Comparison of ENCODE assay signal across 27 cellular contexts in the genomic region with DNA sequence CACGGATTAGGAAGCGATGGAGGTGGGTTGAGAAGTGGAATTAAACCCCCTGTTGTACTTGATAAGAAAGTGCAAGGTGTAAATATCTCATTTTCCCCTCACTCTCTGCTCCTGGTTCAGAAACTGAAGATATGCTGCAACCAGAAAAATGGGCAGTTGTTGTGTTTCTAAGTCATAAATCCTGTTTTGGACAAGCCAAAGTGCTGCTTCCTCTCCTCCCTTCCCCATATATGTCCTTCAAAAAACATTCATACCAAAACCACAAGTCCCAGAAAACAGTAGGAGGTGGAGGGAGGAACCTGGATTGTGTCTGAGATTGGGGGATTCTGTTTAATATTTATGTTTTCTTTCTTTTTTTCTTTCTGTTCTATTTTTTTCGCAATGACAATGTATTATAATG.
"Had no signal": no experiment of that assay in that cellular context is flagged by ENCODE, and none has a peak within 500 bp of the region (broad histone marks: within the 10 kb centered on the region; RNA-seq: fewer than 3 reads in every experiment).

No MANE protein-coding gene starts in this region.

- H3K9me3 Mint-ChIP-seq: activated CD4-positive, alpha-beta T cell treated with anti-CD3 and anti-CD28 coated beads, Interleukin-2, amount 10 ng/mL, durations not matched to agents 24 days and 14 days; activated CD8-positive, alpha-beta T cell treated with anti-CD3 and anti-CD28 coated beads for 36 hours; activated naive CD8-positive, alpha-beta T cell treated with anti-CD3 and anti-CD28 coated beads for 36 hours; activated T-helper 17 cell treated with anti-CD3 and anti-CD28 coated beads, Interleukin-2, amount 50 U/mL, for 72 hours; T-helper 1 cell treated with Interleukin-12 subunit alpha and Interleukin-12 subunit beta and Interleukin-4 antibody, amounts not matched to agents 30 μg/mL and 1 μg/mL, for 36 hours; T-helper 2 cell treated with Interferon-gamma antibody and Interleukin-4, amounts not matched to agents 5 μg/mL and 100 μg/mL, for 36 hours had no signal

- H3K4me3 Mint-ChIP-seq: activated CD4-positive, alpha-beta T cell treated with anti-CD3 and anti-CD28 coated beads, Interleukin-2, amount 10 ng/mL, durations not matched to agents 24 days and 14 days; activated CD8-positive, alpha-beta T cell treated with anti-CD3 and anti-CD28 coated beads for 36 hours; activated naive CD8-positive, alpha-beta T cell treated with anti-CD3 and anti-CD28 coated beads for 36 hours; activated T-cell treated with anti-CD3 and anti-CD28 coated beads, Interleukin-2, amount 50 U/mL, for 72 hours; activated T-helper 17 cell treated with anti-CD3 and anti-CD28 coated beads, Interleukin-2, amount 50 U/mL, for 72 hours; T-helper 1 cell treated with Interleukin-12 subunit alpha and Interleukin-12 subunit beta and Interleukin-4 antibody, amounts not matched to agents 30 μg/mL and 1 μg/mL, for 36 hours; T-helper 2 cell treated with Interferon-gamma antibody and Interleukin-4, amounts not matched to agents 5 μg/mL and 100 μg/mL, for 36 hours had no signal

- H3K36me3 Mint-ChIP-seq: activated naive CD8-positive, alpha-beta T cell treated with anti-CD3 and anti-CD28 coated beads for 36 hours had no signal

- H3K9me3 ChIP-seq: body of pancreas, breast epithelium, MG63, SJCRH30 had no signal

- H3K4me1 Mint-ChIP-seq: activated T-helper 17 cell treated with anti-CD3 and anti-CD28 coated beads, Interleukin-2, amount 50 U/mL, for 72 hours had no signal

- H3K27me3 Mint-ChIP-seq: activated naive CD8-positive, alpha-beta T cell treated with anti-CD3 and anti-CD28 coated beads for 36 hours had no signal

- H3K4me3 ChIP-seq: body of pancreas, breast epithelium, MG63, PC-9, SJCRH30, SK-N-MC had no signal

- H3K36me3 ChIP-seq: breast epithelium, MG63, SJCRH30 had no signal

- H3K27me3 ChIP-seq: body of pancreas, breast epithelium, SJCRH30 had no signal

- H3K27ac Mint-ChIP-seq: activated CD4-positive, alpha-beta T cell treated with anti-CD3 and anti-CD28 coated beads, Interleukin-2, amount 10 ng/mL, durations not matched to agents 24 days and 14 days; activated CD8-positive, alpha-beta T cell treated with anti-CD3 and anti-CD28 coated beads for 36 hours; activated naive CD8-positive, alpha-beta T cell treated with anti-CD3 and anti-CD28 coated beads for 36 hours; activated T-cell treated with anti-CD3 and anti-CD28 coated beads, Interleukin-2, amount 50 U/mL, for 72 hours; activated T-helper 17 cell treated with anti-CD3 and anti-CD28 coated beads, Interleukin-2, amount 50 U/mL, for 72 hours; T-helper 1 cell treated with Interleukin-12 subunit alpha and Interleukin-12 subunit beta and Interleukin-4 antibody, amounts not matched to agents 30 μg/mL and 1 μg/mL, for 36 hours; T-helper 2 cell treated with Interferon-gamma antibody and Interleukin-4, amounts not matched to agents 5 μg/mL and 100 μg/mL, for 36 hours had no signal

- ATAC-seq: activated CD8-positive, alpha-beta T cell treated with anti-CD3 and anti-CD28 coated beads for 36 hours; activated T-cell treated with anti-CD3 and anti-CD28 coated beads, Interleukin-2, amount 50 U/mL, for 72 hours; activated T-helper 17 cell treated with anti-CD3 and anti-CD28 coated beads, Interleukin-2, amount 50 U/mL, for 72 hours; body of pancreas had no signal

- H3K4me1 ChIP-seq: body of pancreas had no signal

- DNase-seq: activated CD4-positive, alpha-beta T cell treated with anti-CD3 and anti-CD28 coated beads, Interleukin-2, amount 10 ng/mL, durations not matched to agents 24 days and 14 days; activated CD4-positive, alpha-beta T cell treated with anti-CD3 and anti-CD28 coated beads, Interleukin-2, amount 50 U/mL, for 4 hours; activated CD8-positive, alpha-beta T cell treated with anti-CD3 and anti-CD28 coated beads for 36 hours; activated naive CD4-positive, alpha-beta T cell; activated naive CD4-positive, alpha-beta T cell treated with anti-CD3 and anti-CD28 coated beads, Interleukin-2, amount 50 U/mL, for 16 hours; activated naive CD8-positive, alpha-beta T cell treated with anti-CD3 and anti-CD28 coated beads for 36 hours; activated T-cell treated with anti-CD3 and anti-CD28 coated beads, Interleukin-2, amount 50 U/mL, for 1 hour; activated T-cell treated with anti-CD3 and anti-CD28 coated beads, Interleukin-2, amount 50 U/mL, for 72 hours; amygdala; body of pancreas; cerebellar nuclear complex; Karpas-422; MG63; NCI-H1105; NCI-H1417 treated with DMSO at 0.1 percent for 48 hours; NCI-H1694; NCI-H2029; NCI-H345; NCI-H524 treated with DMSO at 0.1 percent for 48 hours; PC-9; SHP77; SJCRH30 had no signal

- H3K27ac ChIP-seq: body of pancreas, breast epithelium, SJCRH30, SK-N-MC had no signal
